ENCODE assay signal across 8 cellular contexts in the genomic region with DNA sequence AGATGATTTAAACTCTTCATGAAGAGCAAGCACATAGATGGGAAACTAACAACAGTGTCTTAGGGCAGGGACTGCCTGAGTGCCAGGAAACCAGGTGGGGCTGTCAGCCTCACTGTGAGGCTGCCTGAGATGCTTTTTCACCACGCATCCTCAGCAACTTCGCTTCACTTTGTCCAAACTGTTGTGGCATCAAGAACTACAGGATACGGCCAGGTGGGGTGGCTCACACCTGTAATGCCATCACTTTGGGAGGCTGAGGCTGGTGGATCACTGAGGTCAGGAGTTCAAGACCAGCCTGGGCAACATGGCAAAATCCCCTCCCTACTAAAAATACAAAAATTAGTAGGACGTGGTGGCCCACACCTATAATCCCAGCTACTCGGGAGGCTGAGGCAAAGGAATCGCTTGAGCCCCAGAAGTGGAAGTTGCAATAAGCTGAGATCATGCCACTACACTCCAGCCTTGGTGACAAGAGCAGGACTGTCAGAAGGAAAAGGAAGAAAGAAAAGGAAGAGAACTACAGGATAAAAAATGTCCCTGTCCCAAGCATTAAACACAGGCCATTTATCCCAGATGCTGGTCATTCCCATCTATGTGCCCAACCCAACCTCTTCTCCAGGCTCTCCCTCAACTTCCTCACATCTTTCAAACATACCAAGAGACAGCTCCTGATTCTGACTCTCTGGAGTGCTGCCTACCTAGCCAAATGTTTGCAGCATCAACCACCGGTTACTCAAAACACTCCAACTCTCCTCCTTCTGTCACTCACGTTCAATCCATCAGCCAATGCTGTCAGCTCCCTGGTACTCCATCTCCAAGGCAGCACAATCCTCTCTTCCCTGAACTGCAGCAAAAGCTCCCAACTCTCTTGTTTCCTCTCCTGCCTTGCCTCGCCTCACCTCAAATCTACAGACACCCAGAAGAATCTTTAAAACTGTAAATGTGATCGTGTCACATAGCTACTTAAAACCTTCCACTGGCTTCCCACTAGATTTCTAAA. TPM values are rescaled to one million over a fixed set of nuclear protein-coding genes. Genes with fewer than 3 reads are reported as not detected.
DNase-seq lines count a peak whose midpoint lies in the region; ATAC-seq and TF ChIP-seq lines count a peak whose summit lies in the region.

No MANE protein-coding gene starts in this region.

- H3K23ac ChIP-seq in IMR-90 (ENCODE audit: low read depth, low read length): peak overlapping the region; percentile 92

- H3K4me3 Mint-ChIP-seq in brain: peak overlapping the region; percentile 87 to 90 (median 89)

- H2BK20ac ChIP-seq in IMR-90 (ENCODE audit: low read depth, low read length): no peak overlapping the region

- H3K27me3 Mint-ChIP-seq in brain: peaks cover 13% of the 10 kb centered on the region

- H3K36me3 Mint-ChIP-seq in brain: peaks cover 53% of the 10 kb centered on the region

- ATAC-seq in IMR-90 (ENCODE audit: low read depth) (no peak), HG02938 (IDR thresholded peaks at IDR 0.05; ENCODE audit: unreplicated experiment) (no peak)

- no peak overlapping the region for H2BK5ac ChIP-seq in IMR-90 (ENCODE audit: low read depth, low read length, poor library complexity, severe bottlenecking)

- 40% methylated on average over 7 of the region's 10 CpGs; no CpG with 5 or more reads in 1 of the 2 experiments for WGBS in IMR-90 (ENCODE audit: extremely low coverage in 2 of 2, insufficient read length in 1 of 2), 2 experiments

- H3K9me3 Mint-ChIP-seq in brain: peaks cover 0 to 3% (median 2%) of the 10 kb centered on the region in 5 experiments

- H4K8ac ChIP-seq in IMR-90 (ENCODE audit: low read depth in 2 of 2, low read length in 2 of 2): no peak overlapping the region

- DNase-seq in AG09309 (ENCODE audit: low read depth): no peak
- peak; percentile 5 for DNase-seq in IMR-90
- DNase-seq in NCI-H187 treated with DMSO at 0.1 percent for 48 hours (lab: John Stamatoyannopoulos, UW): no peak
- DNase-seq in NCI-H524 treated with DMSO at 0.1 percent for 48 hours (lab: John Stamatoyannopoulos, UW): no peak
- DNase-seq in HK-2 (ENCODE audit: unreplicated experiment): no peak

- TF ChIP-seq CTCF in AG09309 (IDR thresholded peaks at IDR 0.05; ENCODE audit: control insufficient read depth, insufficient read depth, low read depth, low read length, missing control alignments) (no peak), IMR-90 (conservative IDR thresholded peaks at IDR 0.05; ENCODE audit: low read depth, low read length) (no peak), brain (conservative IDR thresholded peaks at IDR 0.05) (no peak)

- dilution Hi-C loops in IMR-90 (cut with HindIII; ENCODE audit: low sequenced_read_pairs, unreplicated experiment): no loop called here

- H3K27me3 ChIP-seq in IMR-90 (ENCODE audit: control insufficient read depth, insufficient read depth, low read length) (no peaks in the 10 kb centered on the region), mucosa of rectum (ENCODE audit: control insufficient read depth in 2 of 2, insufficient read depth in 2 of 2, low read length in 2 of 2) (no peaks in the 10 kb centered on the region)

- peak overlapping the region; percentile 39 for H2AK9ac ChIP-seq in IMR-90 (replicated peaks; ENCODE audit: low read depth, low read length, poor library complexity)

- CTCF ChIA-PET in IMR-90 (lab: Yijun Ruan, JAX): interaction anchor here (1.1 to 3.2 kb wide), 2 partner anchors 44 kb away, joined by 6 to 9 read pairs; a partner anchor contains a TSS

- no peak overlapping the region; the same call in 1 of the 2 replicates for H2AK5ac ChIP-seq in IMR-90 (ENCODE audit: low read depth, low read length)

- peak overlapping the region; percentile 93 for H3K9ac ChIP-seq in IMR-90 (ENCODE audit: low read depth, low read length)
- H3K9ac ChIP-seq in mucosa of rectum (ENCODE audit: low read depth in 1 of 2, low read length in 2 of 2): peak overlapping the region; percentile 38 to 89

- peaks cover 27 to 71% of the 10 kb centered on the region in 2 experiments for H3K79me1 ChIP-seq in IMR-90 (ENCODE audit: low read depth in 1 of 2, low read length in 2 of 2)

- BruUV-seq in IMR-90 (replicated peaks; lab: Mats Ljungman, UMichigan): no TSS peak

- H2BK15ac ChIP-seq in IMR-90 (ENCODE audit: low read depth, low read length): no peak overlapping the region

- intact Hi-C loops in IMR-90 (cut with micrococcal nuclease): loop anchor here (5.0 kb wide), 1 partner anchor 43 kb away; a partner anchor contains a TSS

- H2BK120ac ChIP-seq in IMR-90 (ENCODE audit: low read depth, low read length): no peak overlapping the region

- POLR2A ChIA-PET in IMR-90 (lab: Charles Lee; ENCODE audit: unreplicated experiment): interaction anchor here (0.6 to 0.9 kb wide), 2 partner anchors 44 to 112 kb away, joined by 3 to 9 read pairs; a partner anchor contains a TSS

- peaks cover 10% of the 10 kb centered on the region for H3K9me1 ChIP-seq in IMR-90 (ENCODE audit: insufficient read depth, low read length)

- peak overlapping the region; percentile 98 for H3K4me2 ChIP-seq in IMR-90 (ENCODE audit: low read depth, low read length)

- peaks cover 8% of the 10 kb centered on the region for H3K4me1 ChIP-seq in IMR-90 (ENCODE audit: control insufficient read depth, insufficient read depth, low read length)
- peaks cover 14 to 18% of the 10 kb centered on the region in 2 donors for H3K4me1 ChIP-seq in mucosa of rectum (ENCODE audit: control insufficient read depth in 2 of 2, insufficient read depth in 2 of 2, low read length in 2 of 2)

- H3K4me3 ChIP-seq in AG09309 (ENCODE audit: control insufficient read depth, low read depth, low read length): peak overlapping the region; percentile 88
- H3K4me3 ChIP-seq in IMR-90 (ENCODE audit: insufficient read depth, low read depth, low read length): peak overlapping the region; percentile 87
- peak overlapping the region; percentile 88 to 91 for H3K4me3 ChIP-seq in mucosa of rectum (ENCODE audit: low read length in 2 of 2)

- H2AFZ ChIP-seq in IMR-90 (replicated peaks; ENCODE audit: low read length, poor library complexity): no peak overlapping the region

- peak overlapping the region; percentile 45 to 87 (median 83) for H3K27ac Mint-ChIP-seq in brain

- H3K4ac ChIP-seq in IMR-90 (ENCODE audit: low read depth, low read length): 0 out of 2 replicates have a peak overlapping the region, but pooled peaks have one; percentile 19

- H3K27ac ChIP-seq in IMR-90 (ENCODE audit: insufficient read depth, low read length) (peak overlapping the region; percentile 10), mucosa of rectum (ENCODE audit: low read depth in 2 of 2, low read length in 2 of 2) (no peak overlapping the region)

- H3K14ac ChIP-seq in IMR-90 (replicated peaks; ENCODE audit: low read depth, low read length): peak overlapping the region; percentile 76

- H3K4me1 Mint-ChIP-seq in brain: peaks cover 60% of the 10 kb centered on the region

- no peak overlapping the region for H4K5ac ChIP-seq in IMR-90 (ENCODE audit: low read depth, low read length)

- H3K9me3 ChIP-seq in IMR-90 (ENCODE audit: control insufficient read depth, insufficient read depth, low read length) (no peaks in the 10 kb centered on the region), mucosa of rectum (ENCODE audit: control insufficient read depth in 2 of 2, low read length in 2 of 2) (no peaks in the 10 kb centered on the region)

- H4K91ac ChIP-seq in IMR-90 (ENCODE audit: insufficient read depth, low read depth, low read length): no peak overlapping the region

- in situ Hi-C loops in IMR-90 (cut with MboI; ENCODE audit: low sequenced_read_pairs): no loop called here

- no peak for TF ChIP-seq RAD21 in IMR-90 (IDR thresholded peaks at IDR 0.05; ENCODE audit: low read length)

- TF ChIP-seq POLR2A in IMR-90 (IDR thresholded peaks at IDR 0.05; ENCODE audit: low read depth, low read length): no peak; the same call in 1 of the 2 replicates

- peaks cover 27% of the 10 kb centered on the region for H4K20me1 ChIP-seq in IMR-90 (ENCODE audit: insufficient read depth, low read length)

- H3K56ac ChIP-seq in IMR-90 (ENCODE audit: extremely low read depth, insufficient read depth, low read length): peak overlapping the region; percentile 45; the same call in 1 of the 2 replicates

- no peak overlapping the region for H3K18ac ChIP-seq in IMR-90 (ENCODE audit: low read depth, low read length)

- H3K36me3 ChIP-seq in IMR-90 (ENCODE audit: control insufficient read depth, insufficient read depth, low read length) (peaks cover 28% of the 10 kb centered on the region), mucosa of rectum (ENCODE audit: control insufficient read depth in 2 of 2, insufficient read depth in 2 of 2, low read length in 2 of 2) (peaks cover 24 to 26% of the 10 kb centered on the region in 2 donors)

TF ChIP-seq in IMR-90, 13 proteins besides CTCF, POLR2A, EP300 and RAD21:
- no peak for TF ChIP-seq SMC3 (IDR thresholded peaks at IDR 0.05; ENCODE audit: low read depth, low read length)
- no peak for TF ChIP-seq CEBPB (IDR thresholded peaks at IDR 0.05; ENCODE audit: low read depth, low read length)
- no peak for TF ChIP-seq MAZ (IDR thresholded peaks at IDR 0.05; ENCODE audit: borderline replicate concordance, low read depth, low read length)
- peak; percentile 31; the same call in 1 of the 2 replicates for TF ChIP-seq CHD1 (IDR thresholded peaks at IDR 0.05; ENCODE audit: low read depth, low read length)
- TF ChIP-seq, protein P1, sequence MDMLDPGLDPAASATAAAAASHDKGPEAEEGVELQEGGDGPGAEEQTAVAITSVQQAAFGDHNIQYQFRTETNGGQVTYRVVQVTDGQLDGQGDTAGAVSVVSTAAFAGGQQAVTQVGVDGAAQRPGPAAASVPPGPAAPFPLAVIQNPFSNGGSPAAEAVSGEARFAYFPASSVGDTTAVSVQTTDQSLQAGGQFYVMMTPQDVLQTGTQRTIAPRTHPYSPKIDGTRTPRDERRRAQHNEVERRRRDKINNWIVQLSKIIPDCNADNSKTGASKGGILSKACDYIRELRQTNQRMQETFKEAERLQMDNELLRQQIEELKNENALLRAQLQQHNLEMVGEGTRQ (IDR thresholded peaks at IDR 0.05; ENCODE audit: low read depth, low read length): no peak

RNA-seq across cellular contexts. Expression of a gene that starts 1.6 kb away (rescaled TPM):
- 97.1 and 110 TPM in 2 replicates for total RNA-seq in IMR-90 (2012; rRNA removed)
- polyA plus RNA-seq in IMR-90 (2012; rRNA removed) (82.4 and 85.3 TPM in 2 replicates), brain (ENCODE audit: insufficient read depth, low read depth, low replicate concordance) (155 TPM)
- polyA plus RNA-seq in IMR-90 (2012; cell fraction: cytosol; rRNA removed): 64.2 and 83.7 TPM in 2 replicates
- 46.8 and 170 TPM in 2 replicates for polyA plus RNA-seq in IMR-90 (2012; cell fraction: nucleus; rRNA removed; ENCODE audit: low replicate concordance)

RNA-seq across cellular contexts. Expression of a gene that starts 24.5 kb away (rescaled TPM):
- not detected in 2 replicates for total RNA-seq in IMR-90 (2012; rRNA removed)
- not detected in 2 replicates for polyA plus RNA-seq in IMR-90 (2012; rRNA removed)
- not detected in 2 replicates for polyA plus RNA-seq in IMR-90 (2012; cell fraction: cytosol; rRNA removed)
- polyA plus RNA-seq in IMR-90 (2012; cell fraction: nucleus; rRNA removed; ENCODE audit: low replicate concordance): 0.02 and 0.09 TPM in 2 replicates
- polyA plus RNA-seq in brain (ENCODE audit: insufficient read depth, low read depth, low replicate concordance): 0.22 TPM

RNA-seq across cellular contexts. Expression of a gene that starts 44.0 kb away (rescaled TPM):
- total RNA-seq in IMR-90 (2012; rRNA removed): 2.2 and 3.3 TPM in 2 replicates
- polyA plus RNA-seq in IMR-90 (2012; rRNA removed) (14.0 and 14.8 TPM in 2 replicates), brain (ENCODE audit: insufficient read depth, low read depth, low replicate concordance) (99.7 TPM)
- polyA plus RNA-seq in IMR-90 (2012; cell fraction: cytosol; rRNA removed): 11.4 and 20.5 TPM in 2 replicates
- polyA plus RNA-seq in IMR-90 (2012; cell fraction: nucleus; rRNA removed; ENCODE audit: low replicate concordance): 47.4 and 93.1 TPM in 2 replicates
